7 cellular contexts compared by ENCODE assay signal in the genomic region with DNA sequence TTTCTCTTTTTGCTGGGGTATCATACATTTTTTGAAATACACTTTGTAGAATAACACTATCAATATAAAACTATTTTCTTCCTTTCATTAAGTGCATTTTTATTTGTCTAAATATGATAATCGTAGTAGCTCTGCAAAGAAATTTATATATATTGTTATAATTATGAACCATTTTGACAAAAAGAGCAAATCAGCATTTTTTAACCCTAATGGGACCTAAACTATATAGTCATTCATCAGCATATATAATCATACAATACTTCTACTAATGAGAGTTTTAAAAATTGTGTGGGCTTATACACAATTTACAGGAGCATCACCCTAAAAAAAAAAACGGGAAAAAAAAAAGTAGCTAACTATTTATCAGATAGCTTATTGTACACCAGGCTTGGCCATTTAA.
"Had no signal": no experiment of that assay in that cellular context is flagged by ENCODE, and none has a peak within 500 bp of the region (broad histone marks: within the 10 kb centered on the region; RNA-seq: fewer than 3 reads in every experiment).

No MANE protein-coding gene starts in this region.

- H2AFZ ChIP-seq: GM23338 had no signal

- DNase-seq: H9, HCEC 1CT, KG1 had no signal

- ATAC-seq: GM23338 had no signal

- H3K4me3 ChIP-seq: GM23338 had no signal

- H3K4me2 ChIP-seq: GM23338 had no signal

- FAIRE-seq: H1, H54, HTR-8/SVneo had no signal
